ENCODE assay signal across 8 cellular contexts in genomic region chr16:4316732-4317461, GRCh38. TPM values are rescaled to one million over a fixed set of nuclear protein-coding genes. Genes with fewer than 3 reads are reported as not detected.
DNase-seq lines count a peak whose midpoint lies in the region; ATAC-seq and TF ChIP-seq lines count a peak whose summit lies in the region.

No MANE protein-coding gene starts in this region.

- TF ChIP-seq CTCF in Caco-2 (IDR thresholded peaks at IDR 0.05; ENCODE audit: insufficient read depth in 1 of 2, low read depth in 1 of 2, low read length in 1 of 2, severe bottlenecking in 1 of 2, unreplicated experiment in 1 of 2): no peak
- TF ChIP-seq CTCF in right lobe of liver (IDR thresholded peaks at IDR 0.05): no peak
- no peak for TF ChIP-seq CTCF in upper lobe of right lung (IDR thresholded peaks at IDR 0.05)

- H3K4me3 ChIP-seq in Caco-2 (ENCODE audit: low read depth, low read length): peak overlapping the region; percentile 83
- peak overlapping the region; percentile 20 to 52 (median 36) for H3K4me3 ChIP-seq in right lobe of liver
- H3K4me3 ChIP-seq in upper lobe of right lung: peak overlapping the region; percentile 64

- peak overlapping the region; percentile 62 for H3K27ac ChIP-seq in caudate nucleus (ENCODE audit: low read depth, low read length)
- H3K27ac ChIP-seq in right lobe of liver: peak overlapping the region in 2 of 3 donors; percentile 15 to 24
- peak overlapping the region; percentile 76 for H3K27ac ChIP-seq in upper lobe of right lung

- no peaks in the 10 kb centered on the region for H3K27me3 ChIP-seq in Caco-2 (replicated peaks; ENCODE audit: control insufficient read depth, insufficient read depth, low read length)
- no peaks in the 10 kb centered on the region for H3K27me3 ChIP-seq in right lobe of liver
- H3K27me3 ChIP-seq in upper lobe of right lung: no peaks in the 10 kb centered on the region

- no peak for TF ChIP-seq POLR2A in right lobe of liver (IDR thresholded peaks at IDR 0.05)

- H3K9me3 Mint-ChIP-seq in Caco-2 (ENCODE audit: unreplicated experiment): no peaks in the 10 kb centered on the region

- H3K36me3 ChIP-seq in Caco-2 (ENCODE audit: control insufficient read depth, insufficient read depth, low read length) (no peaks in the 10 kb centered on the region), right lobe of liver (no peaks in the 10 kb centered on the region), upper lobe of right lung (no peaks in the 10 kb centered on the region)

- no TSS peak for BruUV-seq in Caco-2 (replicated peaks; lab: Mats Ljungman, UMichigan)

- WGBS in right lobe of liver (ENCODE audit: insufficient coverage, low coverage, low lambda C conversion rate, missing lambda C conversion rate): 7% methylated on average over 13 of the region's 28 CpGs

- H3K9me3 ChIP-seq in Caco-2 (no peaks in the 10 kb centered on the region), right lobe of liver (no peaks in the 10 kb centered on the region), upper lobe of right lung (no peaks in the 10 kb centered on the region)

- H3K27me3 Mint-ChIP-seq in Caco-2 (ENCODE audit: insufficient read depth, unreplicated experiment): no peaks in the 10 kb centered on the region

- peaks cover 17% of the 10 kb centered on the region for H3K36me3 Mint-ChIP-seq in Caco-2 (ENCODE audit: insufficient read depth, unreplicated experiment)

- DNase-seq in Caco-2 (no peak), NCI-H1092 (lab: John Stamatoyannopoulos, UW) (peak; percentile 69), caudate nucleus (lab: John Stamatoyannopoulos, UW) (peak in 46 of 61 donors; percentile 13 to 82 (median 46)), right lobe of liver (peak in 2 of 3 donors; percentile 58 to 80), upper lobe of right lung (peak; percentile 90), mesenteric fat pad (ENCODE audit: low spot score) (no peak)

- H3K4me1 ChIP-seq in Caco-2: peaks cover 36% of the 10 kb centered on the region
- H3K4me1 ChIP-seq in right lobe of liver: peaks cover 0 to 35% (median 7%) of the 10 kb centered on the region in 4 donors
- peaks cover 45% of the 10 kb centered on the region for H3K4me1 ChIP-seq in upper lobe of right lung

- H3K4me1 Mint-ChIP-seq in Caco-2 (ENCODE audit: low read depth, unreplicated experiment): peaks cover 12% of the 10 kb centered on the region

- H3K4me3 Mint-ChIP-seq in Caco-2 (ENCODE audit: unreplicated experiment): peak overlapping the region; percentile 66

- CTCF ChIA-PET in Caco-2 (lab: Charles Lee): interaction anchor here (0.7 to 0.9 kb wide), 2 partner anchors 47 to 52 kb away, joined by 3 read pairs; no protein-coding TSS in a partner anchor

- intact Hi-C loops in Caco-2 (cut with micrococcal nuclease; ENCODE audit: unreplicated experiment): no loop called here
- intact Hi-C loops in right lobe of liver (cut with DNase I): no loop called here
- intact Hi-C loops in upper lobe of right lung (cut with DNase I): no loop called here

- ATAC-seq in right lobe of liver (peak; percentile 33 to 60 (median 53)), upper lobe of right lung (peak; percentile 59), GM21447 (IDR thresholded peaks at IDR 0.05; ENCODE audit: unreplicated experiment) (no peak), HG03280 (IDR thresholded peaks at IDR 0.05; ENCODE audit: unreplicated experiment) (no peak)

- H3K27ac Mint-ChIP-seq in Caco-2 (ENCODE audit: unreplicated experiment): no peak overlapping the region

- POLR2A ChIA-PET in Caco-2 (lab: Charles Lee): interaction anchor here (0.6 kb wide), 1 partner anchor 17 kb away, joined by 3 read pairs; no protein-coding TSS in a partner anchor

RNA-seq across cellular contexts. Expression of gene GLIS2, which starts 1.0 kb away (rescaled TPM):
- total RNA-seq in Caco-2 (2022): 12.3 and 13.1 TPM in 2 replicates
- 1 to 10 TPM in 5 of 6 experiments, under 1 TPM in 1; 0.79 to 2.6 (median 1.4) TPM for total RNA-seq in right lobe of liver
- total RNA-seq in upper lobe of right lung: 34.1 TPM
- 14.2 TPM for total RNA-seq in mesenteric fat pad

RNA-seq across cellular contexts. Expression of gene PAM16, which starts 34.2 kb away (rescaled TPM):
- 74.1 and 76.5 TPM in 2 replicates for total RNA-seq in Caco-2 (2022)
- total RNA-seq in right lobe of liver: 10 to 100 TPM; 27.9 to 45.9 (median 32.8) TPM
- total RNA-seq in upper lobe of right lung: 41.2 TPM
- total RNA-seq in mesenteric fat pad: 38.2 TPM

RNA-seq across cellular contexts. Expression of gene TFAP4, which starts 44.1 kb away (rescaled TPM):
- 22.6 and 24.6 TPM in 2 replicates for total RNA-seq in Caco-2 (2022)
- 1 to 10 TPM; 2.6 to 5.8 (median 3.7) TPM for total RNA-seq in right lobe of liver
- 9.6 TPM for total RNA-seq in upper lobe of right lung
- 8.2 TPM for total RNA-seq in mesenteric fat pad

RNA-seq across cellular contexts. Expression of gene VASN, which starts 54.8 kb away (rescaled TPM):
- total RNA-seq in Caco-2 (2022) (2.7 and 2.8 TPM in 2 replicates), right lobe of liver (10 to 100 TPM; 13.5 to 22.9 (median 16.8) TPM), upper lobe of right lung (20.3 TPM), mesenteric fat pad (26.6 TPM)

Comparison
In these comparisons a context has a peak if more than half of its experiments do, and no peak if none do; other contexts are left out.
1. DNase-seq: peak in NCI-H1092 (single experiment), caudate nucleus (46 of 61), right lobe of liver (2 of 3) and upper lobe of right lung (single experiment); none in Caco-2 (0 of 2) and mesenteric fat pad (single experiment).
2. H3K27ac ChIP-seq: peak in every context shown above with its lines; median percentile 76 in upper lobe of right lung; 62 in caudate nucleus; 20 in right lobe of liver.
3. ATAC-seq: peak in right lobe of liver (4 of 4) and upper lobe of right lung (single experiment); none in GM21447 (single experiment) and HG03280 (single experiment).
4. Peak in every context shown above with its lines, with median percentiles within 50 percentile points of each other: H3K4me3 ChIP-seq.